In genomic region chr2:71494091-71494490, GRCh38 we compare ENCODE assay signal across 34 cellular contexts.
"Had no signal": no experiment of that assay in that cellular context is flagged by ENCODE, and none has a peak within 500 bp of the region (broad histone marks: within the 10 kb centered on the region; RNA-seq: fewer than 3 reads in every experiment).

No MANE protein-coding gene starts in this region.

- ATAC-seq: activated CD4-positive, CD25-positive, alpha-beta regulatory T cell treated with anti-CD3 and anti-CD28 coated beads, Interleukin-2, amount 50 U/mL, for 24 hours; activated CD8-positive, alpha-beta T cell treated with anti-CD3 and anti-CD28 coated beads for 36 hours; activated T-cell treated with anti-CD3 and anti-CD28 coated beads, Interleukin-2, amount 50 U/mL, for 4 hours; activated T-helper 17 cell treated with anti-CD3 and anti-CD28 coated beads, Interleukin-2, amount 50 U/mL, for 72 hours; effector memory CD8-positive, alpha-beta T cell; gastroesophageal sphincter; heart right ventricle; T-helper 17 cell had no signal

- H3K36me3 ChIP-seq: brain microvascular endothelial cell, WERI-Rb-1 had no signal

- FAIRE-seq: astrocyte, colon, endothelial cell of umbilical vein had no signal

- H3K36me3 Mint-ChIP-seq: activated naive CD8-positive, alpha-beta T cell had no signal

- H3K4me2 ChIP-seq: hepatocyte had no signal

- H3K9me3 Mint-ChIP-seq: activated CD8-positive, alpha-beta T cell treated with anti-CD3 and anti-CD28 coated beads for 36 hours; activated T-cell treated with anti-CD3 and anti-CD28 coated beads, Interleukin-2, amount 50 U/mL, for 4 hours; activated T-helper 17 cell treated with anti-CD3 and anti-CD28 coated beads, Interleukin-2, amount 50 U/mL, for 72 hours; central memory CD8-positive, alpha-beta T cell; effector memory CD8-positive, alpha-beta T cell; T-helper 2 cell treated with Interferon-gamma antibody and Interleukin-4, amounts not matched to agents 5 μg/mL and 100 μg/mL, for 36 hours had no signal

- H3K4me3 ChIP-seq: gastroesophageal sphincter, heart right ventricle, hepatocyte had no signal

- H3K79me2 ChIP-seq: hepatocyte had no signal

- H3K27ac ChIP-seq: brain microvascular endothelial cell, epithelial cell of prostate, gastroesophageal sphincter, hepatocyte, WERI-Rb-1 had no signal

- H3K27ac Mint-ChIP-seq: activated B cell treated with CpG ODN at 0.5 μM for 24 hours; activated CD8-positive, alpha-beta T cell treated with anti-CD3 and anti-CD28 coated beads for 36 hours; activated naive CD8-positive, alpha-beta T cell; activated T-helper 17 cell treated with anti-CD3 and anti-CD28 coated beads, Interleukin-2, amount 50 U/mL, for 72 hours; effector memory CD8-positive, alpha-beta T cell; T-helper 17 cell; T-helper 2 cell treated with Interferon-gamma antibody and Interleukin-4, amounts not matched to agents 5 μg/mL and 100 μg/mL, for 36 hours had no signal

- H3K4me3 Mint-ChIP-seq: activated B cell treated with CpG ODN at 0.5 μM for 24 hours; activated CD8-positive, alpha-beta T cell treated with anti-CD3 and anti-CD28 coated beads for 36 hours; activated naive CD8-positive, alpha-beta T cell; activated T-cell treated with anti-CD3 and anti-CD28 coated beads, Interleukin-2, amount 50 U/mL, for 4 hours; activated T-helper 17 cell treated with anti-CD3 and anti-CD28 coated beads, Interleukin-2, amount 50 U/mL, for 72 hours; central memory CD8-positive, alpha-beta T cell; effector memory CD8-positive, alpha-beta T cell; T-helper 17 cell; T-helper 2 cell treated with Interferon-gamma antibody and Interleukin-4, amounts not matched to agents 5 μg/mL and 100 μg/mL, for 36 hours had no signal

- H3K27me3 Mint-ChIP-seq: activated CD8-positive, alpha-beta T cell treated with anti-CD3 and anti-CD28 coated beads for 36 hours; activated naive CD8-positive, alpha-beta T cell had no signal

- H3K4me1 Mint-ChIP-seq: activated B cell treated with CpG ODN at 0.5 μM for 24 hours; activated T-helper 17 cell treated with anti-CD3 and anti-CD28 coated beads, Interleukin-2, amount 50 U/mL, for 72 hours; central memory CD8-positive, alpha-beta T cell; T-helper 17 cell had no signal

- H3K27me3 ChIP-seq: brain microvascular endothelial cell, gastroesophageal sphincter, heart right ventricle, hepatocyte had no signal

- H2AFZ ChIP-seq: hepatocyte had no signal

- H3K9me3 ChIP-seq: gastroesophageal sphincter, heart right ventricle had no signal

- DNase-seq: activated B cell treated with CpG ODN at 0.5 μM for 24 hours; activated CD4-positive, alpha-beta T cell treated with anti-CD3 and anti-CD28 coated beads for 48 hours; activated CD4-positive, alpha-beta T cell treated with anti-CD3 and anti-CD28 coated beads, Interleukin-2, amount 50 U/mL, for 1 hour; activated CD4-positive, alpha-beta T cell treated with anti-CD3 and anti-CD28 coated beads, Interleukin-2, amount 50 U/mL, for 48 hours; activated CD8-positive, alpha-beta memory T cell treated with anti-CD3 and anti-CD28 coated beads for 24 hours; activated CD8-positive, alpha-beta T cell treated with anti-CD3 and anti-CD28 coated beads for 36 hours; activated effector memory CD4-positive, alpha-beta T cell treated with Interleukin-2 at 50 U/mL for 16 hours; activated gamma-delta T cell treated with Interleukin-2 at 50 U/mL for 16 hours; activated naive CD4-positive, alpha-beta T cell treated with anti-CD3 and anti-CD28 coated beads, Interleukin-2, amount 50 U/mL, for 16 hours; activated naive CD4-positive, alpha-beta T cell treated with Interleukin-2 at 50 U/mL for 16 hours; activated T-cell treated with anti-CD3 and anti-CD28 coated beads, Interleukin-2, amount 50 U/mL, for 4 hours; amniotic stem cell; anterior cingulate cortex; brain microvascular endothelial cell; cortex of kidney; dermis blood vessel endothelial cell; effector CD4-positive, alpha-beta T cell; effector memory CD8-positive, alpha-beta T cell; foreskin fibroblast; heart right ventricle; T-helper 17 cell; T1000; WERI-Rb-1 had no signal
